In the genomic region with DNA sequence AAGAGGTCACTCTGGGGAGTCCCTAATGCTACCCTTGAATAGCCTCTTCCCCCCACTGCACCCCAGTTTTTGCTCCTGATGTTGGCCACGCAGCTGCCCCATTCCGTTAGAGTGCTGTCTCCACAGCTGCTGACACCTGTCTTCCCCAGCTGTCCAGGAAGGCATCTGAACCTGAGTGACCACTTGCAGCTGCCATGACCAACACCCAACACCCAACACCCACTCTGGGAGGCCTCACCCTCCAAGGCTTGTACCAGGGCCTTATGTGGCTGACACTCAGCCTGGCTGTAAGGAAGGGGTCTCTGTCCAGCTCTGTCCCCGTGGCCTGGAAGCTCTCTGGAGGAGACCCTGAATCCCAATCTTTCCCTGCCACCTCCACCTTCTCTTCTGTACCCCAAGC, we compare ENCODE assay signal across 30 cellular contexts.
"Had no signal": no experiment of that assay in that cellular context is flagged by ENCODE, and none has a peak within 500 bp of the region (broad histone marks: within the 10 kb centered on the region; RNA-seq: fewer than 3 reads in every experiment).

No MANE protein-coding gene starts in this region.

- H3K27me3 ChIP-seq: adrenal gland, body of pancreas, dorsolateral prefrontal cortex, esophagus muscularis mucosa, gastroesophageal sphincter had no signal

- H3K4me3 ChIP-seq: adrenal gland, body of pancreas, coronary artery, dorsolateral prefrontal cortex, esophagus muscularis mucosa, gastroesophageal sphincter had no signal

- ATAC-seq: activated CD4-positive, alpha-beta T cell treated with anti-CD3 and anti-CD28 coated beads for 36 hours; activated CD8-positive, alpha-beta memory T cell treated with anti-CD3 and anti-CD28 coated beads, Interleukin-2, amount 10 ng/mL, durations not matched to agents 7 days and 5 days; activated CD8-positive, alpha-beta T cell treated with anti-CD3 and anti-CD28 coated beads, Interleukin-2, amount 10 ng/mL, durations not matched to agents 7 days and 5 days; activated naive CD8-positive, alpha-beta T cell treated with anti-CD3 and anti-CD28 coated beads, Interleukin-2, amount 50 U/mL, for 24 hours; body of pancreas; gastroesophageal sphincter; T-helper 17 cell had no signal

- H3K9me3 ChIP-seq: adrenal gland, body of pancreas had no signal

- H3K4me1 ChIP-seq: adrenal gland, esophagus muscularis mucosa, gastroesophageal sphincter had no signal

- H3K27ac ChIP-seq: adrenal gland, body of pancreas, coronary artery, dorsolateral prefrontal cortex, esophagus muscularis mucosa, gastroesophageal sphincter, WERI-Rb-1 had no signal

- H3K36me3 ChIP-seq: adrenal gland, esophagus muscularis mucosa, gastroesophageal sphincter, WERI-Rb-1 had no signal

- DNase-seq: activated CD4-positive, alpha-beta memory T cell treated with anti-CD3 and anti-CD28 coated beads for 36 hours; activated CD4-positive, alpha-beta T cell treated with anti-CD3 and anti-CD28 coated beads for 36 hours; activated CD4-positive, alpha-beta T cell treated with anti-CD3 and anti-CD28 coated beads, Interleukin-2, amount 10 ng/mL, durations not matched to agents 24 days and 14 days; activated CD4-positive, CD25-positive, alpha-beta regulatory T cell; activated CD4-positive, CD25-positive, alpha-beta regulatory T cell treated with anti-CD3 and anti-CD28 coated beads, Interleukin-2, amount 50 U/mL, for 72 hours; activated CD8-positive, alpha-beta memory T cell treated with anti-CD3 and anti-CD28 coated beads, Interleukin-2, amount 10 ng/mL, durations not matched to agents 7 days and 5 days; activated CD8-positive, alpha-beta memory T cell treated with anti-CD3 and anti-CD28 coated beads, Interleukin-2, amount 50 U/mL, for 4 hours; activated CD8-positive, alpha-beta T cell treated with anti-CD3 and anti-CD28 coated beads, Interleukin-2, amount 10 ng/mL, durations not matched to agents 7 days and 5 days; activated effector memory CD4-positive, alpha-beta T cell treated with anti-CD3 and anti-CD28 coated beads, Interleukin-2, amount 50 U/mL, for 16 hours; activated naive CD4-positive, alpha-beta T cell treated with anti-CD3 and anti-CD28 coated beads for 36 hours; activated naive CD8-positive, alpha-beta T cell treated with anti-CD3 and anti-CD28 coated beads for 36 hours; activated naive CD8-positive, alpha-beta T cell treated with anti-CD3 and anti-CD28 coated beads, Interleukin-2, amount 50 U/mL, for 24 hours; activated T-cell treated with anti-CD3 and anti-CD28 coated beads, Interleukin-2, amount 50 U/mL, for 1 hour; activated T-cell treated with anti-CD3 and anti-CD28 coated beads, Interleukin-2, amount 50 U/mL, for 48 hours; adrenal gland; amygdala; body of pancreas; caudate nucleus; cerebellar nuclear complex; effector memory CD4-positive, alpha-beta T cell; erythroblast; foreskin melanocyte; T-helper 1 cell; T-helper 17 cell; T1000; WERI-Rb-1 had no signal
